ENCODE assay signal across 29 cellular contexts in the genomic region with DNA sequence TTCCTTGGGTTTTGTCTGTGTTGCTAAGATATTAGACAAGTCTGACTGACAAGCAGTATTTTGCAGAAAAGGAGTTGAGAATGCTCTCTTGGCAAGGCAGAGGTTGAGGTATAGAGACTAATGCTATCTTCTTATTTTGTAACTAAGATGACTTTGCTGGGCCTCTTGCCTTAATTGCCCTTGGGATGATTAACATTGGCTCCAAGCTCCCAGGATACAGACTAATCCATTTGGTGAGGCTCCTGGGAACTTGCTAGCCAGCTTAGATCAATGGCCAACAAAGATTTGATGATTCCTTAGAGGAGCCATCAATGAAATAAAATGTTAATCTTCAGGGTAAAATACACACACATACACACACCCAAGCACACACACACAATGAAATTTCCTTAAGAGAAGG. TPM values are rescaled to one million over a fixed set of nuclear protein-coding genes. Genes with fewer than 3 reads are reported as not detected.
A peak's percentile ranks its signal among the peaks of the same experiment; 100 is the strongest.
DNase-seq lines count a peak whose midpoint lies in the region; FAIRE-seq and TF ChIP-seq lines count a peak whose summit lies in the region.
"Had no signal": no experiment of that assay in that cellular context is flagged by ENCODE, and none has a peak within 500 bp of the region (broad histone marks: within the 10 kb centered on the region; RNA-seq: fewer than 3 reads in every experiment).

No MANE protein-coding gene starts in this region.

- H3K27ac ChIP-seq in WERI-Rb-1, result peak overlapping the region; percentile 39
- no peak overlapping the region for H3K27ac ChIP-seq in osteoblast (ENCODE audit: low read depth, low read length)
- H3K27ac ChIP-seq: BLaER1 had no signal

- H3K4me1 Mint-ChIP-seq in activated naive CD8-positive, alpha-beta T cell treated with anti-CD3 and anti-CD28 coated beads for 36 hours, result no peaks in the 10 kb centered on the region
- H3K4me1 Mint-ChIP-seq: CD14-positive monocyte; CD4-positive, CD25-positive, alpha-beta regulatory T cell; CD8-positive, alpha-beta memory T cell had no signal

- peak; percentile 87 for FAIRE-seq in D721Med (lab: Jason Lieb, UNC)
- FAIRE-seq: A204.1, GM12878, GM12892, GM19239 had no signal

- H3K36me3 ChIP-seq in WERI-Rb-1 (no peaks in the 10 kb centered on the region), osteoblast (ENCODE audit: insufficient read depth, low read length) (no peaks in the 10 kb centered on the region)
- H3K36me3 ChIP-seq: BE2C, BLaER1 had no signal

- H3K9me3 ChIP-seq in WERI-Rb-1 (ENCODE audit: severe bottlenecking) (no peaks in the 10 kb centered on the region), osteoblast (ENCODE audit: low read depth, low read length) (no peaks in the 10 kb centered on the region)
- H3K9me3 ChIP-seq: BE2C, BLaER1 had no signal

- H3K27ac Mint-ChIP-seq in activated naive CD8-positive, alpha-beta T cell treated with anti-CD3 and anti-CD28 coated beads for 36 hours, result no peak overlapping the region
- H3K27ac Mint-ChIP-seq: CD14-positive monocyte; CD4-positive, alpha-beta memory T cell; CD4-positive, CD25-positive, alpha-beta regulatory T cell; CD8-positive, alpha-beta memory T cell had no signal

- H3K4me2 ChIP-seq in osteoblast (ENCODE audit: insufficient read depth, low read length), result no peak overlapping the region
- H3K4me2 ChIP-seq: BLaER1 had no signal

- H3K36me3 Mint-ChIP-seq in activated naive CD8-positive, alpha-beta T cell treated with anti-CD3 and anti-CD28 coated beads for 36 hours, result no peaks in the 10 kb centered on the region
- H3K36me3 Mint-ChIP-seq: CD14-positive monocyte; CD4-positive, alpha-beta memory T cell; CD4-positive, CD25-positive, alpha-beta regulatory T cell; CD8-positive, alpha-beta memory T cell had no signal

- H3K4me1 ChIP-seq in osteoblast (ENCODE audit: insufficient read depth, low read length), result no peaks in the 10 kb centered on the region
- H3K4me1 ChIP-seq: BLaER1 had no signal

- no peaks in the 10 kb centered on the region for H3K9me3 Mint-ChIP-seq in activated naive CD8-positive, alpha-beta T cell treated with anti-CD3 and anti-CD28 coated beads for 36 hours
- H3K9me3 Mint-ChIP-seq: CD4-positive, alpha-beta memory T cell; CD4-positive, CD25-positive, alpha-beta regulatory T cell; CD8-positive, alpha-beta memory T cell had no signal

- no peaks in the 10 kb centered on the region for H3K27me3 Mint-ChIP-seq in activated naive CD8-positive, alpha-beta T cell treated with anti-CD3 and anti-CD28 coated beads for 36 hours

- no peaks in the 10 kb centered on the region for H4K20me1 ChIP-seq in osteoblast (ENCODE audit: insufficient read depth, low read length)
- H4K20me1 ChIP-seq: BLaER1 had no signal

- no peaks in the 10 kb centered on the region for H3K27me3 ChIP-seq in WERI-Rb-1 (ENCODE audit: insufficient read depth, low read depth, severe bottlenecking)
- H3K27me3 ChIP-seq in osteoblast (ENCODE audit: insufficient read depth, low read length), result no peaks in the 10 kb centered on the region
- H3K27me3 ChIP-seq: BE2C, BLaER1 had no signal

- no peak overlapping the region for H3K4me3 Mint-ChIP-seq in activated naive CD8-positive, alpha-beta T cell treated with anti-CD3 and anti-CD28 coated beads for 36 hours
- H3K4me3 Mint-ChIP-seq: CD14-positive monocyte; CD4-positive, alpha-beta memory T cell; CD4-positive, CD25-positive, alpha-beta regulatory T cell; CD8-positive, alpha-beta memory T cell had no signal

- TF ChIP-seq CTCF in D721Med (IDR thresholded peaks at IDR 0.05; ENCODE audit: insufficient read depth, missing control alignments), result no peak
- TF ChIP-seq CTCF in WERI-Rb-1 (IDR thresholded peaks at IDR 0.05; ENCODE audit: low read depth, low read length), result no peak
- TF ChIP-seq CTCF in osteoblast (IDR thresholded peaks at IDR 0.05; ENCODE audit: extremely low read depth, low read depth, low read length), result no peak

- DNase-seq in D721Med (ENCODE audit: insufficient read length, low spot score) (no peak), NCI-H82 (lab: John Stamatoyannopoulos, UW) (peak; percentile 85), WERI-Rb-1 (peak; percentile 68), osteoblast (ENCODE audit: insufficient read length, low spot score, missing footprints) (peak; percentile 4), iPS-NIHi7 (ENCODE audit: extremely low spot score) (no peak), NK-92 (lab: John Stamatoyannopoulos, UW; ENCODE audit: unreplicated experiment) (no peak), Kasumi-1 (lab: John Stamatoyannopoulos, UW) (no peak)
- no peak for DNase-seq in activated naive CD8-positive, alpha-beta T cell treated with anti-CD3 and anti-CD28 coated beads for 36 hours
- DNase-seq: 8988T; ACHN; BE2C; C1 segment of cervical spinal cord; CD4-positive, alpha-beta memory T cell; CD4-positive, CD25-positive, alpha-beta regulatory T cell; CD8-positive, alpha-beta memory T cell; COR-L47; DMS 273 treated with DMSO at 0.1 percent for 48 hours; DMS153; DMS53; DMS79; DND-41; EL; GDM1 had no signal

- no peak overlapping the region for H3K4me3 ChIP-seq in WERI-Rb-1 (ENCODE audit: low read depth, low read length)
- H3K4me3 ChIP-seq in osteoblast (ENCODE audit: insufficient read depth, low read length), result no peak overlapping the region
- H3K4me3 ChIP-seq: BLaER1, GM12878 had no signal

- no peaks in the 10 kb centered on the region for H3K79me2 ChIP-seq in osteoblast (ENCODE audit: insufficient read depth, low read length)

- no peak overlapping the region for H2AFZ ChIP-seq in osteoblast (ENCODE audit: low read length)

RNA-seq across cellular contexts. Expression of a gene that starts 28.7 kb away (rescaled TPM):
- total RNA-seq in osteoblast, result 77.4 and 85.7 TPM in 2 replicates
- 10 to 100 TPM; 36.6 to 36.7 TPM for total RNA-seq in activated naive CD8-positive, alpha-beta T cell treated with anti-CD3 and anti-CD28 coated beads for 36 hours

RNA-seq across cellular contexts. Expression of a gene that starts 37.2 kb away (rescaled TPM):
- 70.2 and 71.9 TPM in 2 replicates for total RNA-seq in osteoblast
- 10 to 100 TPM; 15.6 to 19.9 TPM for total RNA-seq in activated naive CD8-positive, alpha-beta T cell treated with anti-CD3 and anti-CD28 coated beads for 36 hours

Comparison
In these comparisons a context has a peak if more than half of its experiments do, and no peak if none do; other contexts are left out.
1. DNase-seq: peak in NCI-H82 (single experiment), WERI-Rb-1 (single experiment) and osteoblast (single experiment); none in D721Med (single experiment), iPS-NIHi7 (single experiment), NK-92 (single experiment), Kasumi-1 (0 of 2) and activated naive CD8-positive, alpha-beta T cell treated with anti-CD3 and anti-CD28 coated beads for 36 hours (single experiment).